ENCODE assay signal across 8 cellular contexts in genomic region chr9:22008662-22009562, GRCh38. TPM values are rescaled to one million over a fixed set of nuclear protein-coding genes. Genes with fewer than 3 reads are reported as not detected.
DNase-seq lines count a peak whose midpoint lies in the region; ATAC-seq and TF ChIP-seq lines count a peak whose summit lies in the region.

Gene CDKN2B, minus strand, starts transcription at chr9:22009305. Its CDS starts 352 bp downstream, at chr9:22008953.

- H4K91ac ChIP-seq in trophoblast cell (ENCODE audit: low read depth, low read length) = peak within 1 kb of the TSS; percentile 64

- no peaks in the 10 kb centered on the region for H3F3A ChIP-seq in MM.1S (ENCODE audit: insufficient read depth, low read length)

- TF ChIP-seq RAD21 in Ishikawa (IDR thresholded peaks at IDR 0.05; ENCODE audit: low read depth) = peak; percentile 53; the same call in 1 of the 2 replicates

- peak within 1 kb of the TSS; percentile 52 for H2BK120ac ChIP-seq in trophoblast cell (ENCODE audit: insufficient read depth, low read length, poor library complexity)

- TF ChIP-seq EP300 in Ishikawa (IDR thresholded peaks at IDR 0.05; ENCODE audit: borderline replicate concordance) = peak; percentile 28; the same call in 1 of the 2 replicates

- peak; percentile 98 for DNase-seq in EH (ENCODE audit: low read depth)
- peak; percentile 74 for DNase-seq in SIG-M5 treated with dmso at 0.1 percent for 504 hours (lab: John Stamatoyannopoulos, UW; ENCODE audit: unreplicated experiment)
- DNase-seq in adrenal gland = peak; percentile 96 to 98 (median 97)
- DNase-seq in heart left ventricle = peak; percentile 96 to 99 (median 97)
- peak; percentile 98 to 100 for DNase-seq in trophoblast cell
- no peak for DNase-seq in MM.1S

- H3K4ac ChIP-seq in trophoblast cell (ENCODE audit: low read depth, low read length) = peak within 1 kb of the TSS; percentile 50

- H3K18ac ChIP-seq in trophoblast cell (ENCODE audit: low read length) = peak within 1 kb of the TSS; percentile 88

- H4K8ac ChIP-seq in trophoblast cell (ENCODE audit: low read depth, low read length) = peak within 1 kb of the TSS; percentile 81

- H4K20me1 ChIP-seq in MM.1S (ENCODE audit: insufficient read depth, low read length) = no peaks in the 10 kb centered on the region

- H3K79me2 ChIP-seq in trophoblast cell (ENCODE audit: control insufficient read depth, insufficient read depth, low read length, poor library complexity) (peaks cover 5% of the 10 kb centered on the region), MM.1S (ENCODE audit: low read length) (no peaks in the 10 kb centered on the region)

- TF ChIP-seq POLR2A in adrenal gland (IDR thresholded peaks at IDR 0.05) = peak; percentile 78 to 92
- TF ChIP-seq POLR2A in heart left ventricle (IDR thresholded peaks at IDR 0.05) = peak in 1 of 2 donors; percentile 78

- H3K27ac ChIP-seq in adrenal gland (peak within 1 kb of the TSS; percentile 83 to 93 (median 87)), heart left ventricle (peak within 1 kb of the TSS; percentile 35 to 88 (median 80)), trophoblast cell (ENCODE audit: low read depth, low read length) (peak within 1 kb of the TSS; percentile 91), MM.1S (ENCODE audit: low read length) (no peak within 1 kb of the TSS)

- intact Hi-C loops in adrenal gland (cut with DNase I) (no loop called here), heart left ventricle (cut with DNase I) (loop anchor here in 9 of 10 donors (2.0 to 10.0 kb wide), 8 partner anchors 42 to 672 kb away; partner anchors contain the start of genes KLHL9 (in 1 of the 9) and MTAP (in 1 of the 9))

- TF ChIP-seq CTCF in adrenal gland (IDR thresholded peaks at IDR 0.05) (peak; percentile 65 to 94 (median 86)), heart left ventricle (IDR thresholded peaks at IDR 0.05) (peak; percentile 74 to 95 (median 90)), MM.1S (IDR thresholded peaks at IDR 0.05; ENCODE audit: low read length) (no peak)

- H3K36me3 ChIP-seq in adrenal gland (replicated peaks in 1 of 2) (no peaks in the 10 kb centered on the region), heart left ventricle (no peaks in the 10 kb centered on the region), trophoblast cell (ENCODE audit: control insufficient read depth in 1 of 2, insufficient read depth in 2 of 2, low read length in 2 of 2) (peaks cover 13% of the 10 kb centered on the region in 2 experiments), MM.1S (replicated peaks; ENCODE audit: insufficient read depth, low read length) (no peaks in the 10 kb centered on the region)

- ATAC-seq in GM21717 (IDR thresholded peaks at IDR 0.05; ENCODE audit: unreplicated experiment) (peak; percentile 92), heart left ventricle (peak; percentile 99 to 100 (median 100))

- WGBS in adrenal gland, 4 donors = 1 to 2% (median 1%) methylated on average over 20 to 91 of the region's 91 CpGs
- 1% methylated on average over 56 to 91 of the region's 91 CpGs for WGBS in heart left ventricle, 4 donors
- no CpG with 5 or more reads among the region's 91 CpGs for WGBS in trophoblast cell (ENCODE audit: extremely low coverage, insufficient coverage, insufficient read length)

- peaks cover 4% of the 10 kb centered on the region for H3K79me1 ChIP-seq in trophoblast cell (ENCODE audit: low read length)

- H3K9me3 ChIP-seq in adrenal gland (replicated peaks in 1 of 3) = no peaks in the 10 kb centered on the region
- H3K9me3 ChIP-seq in heart left ventricle = no peaks in the 10 kb centered on the region
- H3K9me3 ChIP-seq in trophoblast cell (ENCODE audit: insufficient read depth, low read depth, low read length) = peaks cover 4% of the 10 kb centered on the region
- H3K9me3 ChIP-seq in MM.1S (replicated peaks; ENCODE audit: insufficient read depth, low read length) = no peaks in the 10 kb centered on the region

- H3K4me3 ChIP-seq in adrenal gland (peak within 1 kb of the TSS; percentile 42 to 74 (median 62)), heart left ventricle (peak within 1 kb of the TSS; percentile 52 to 82 (median 70)), trophoblast cell (ENCODE audit: low read depth, low read length) (peak within 1 kb of the TSS; percentile 86), MM.1S (ENCODE audit: low read length) (no peak within 1 kb of the TSS)

- no peak within 1 kb of the TSS for H3K23ac ChIP-seq in trophoblast cell (ENCODE audit: low read length)

- H2AK5ac ChIP-seq in trophoblast cell (ENCODE audit: low read length) = no peak within 1 kb of the TSS

- H3K4me1 ChIP-seq in adrenal gland (replicated peaks in 1 of 2) (peaks cover 0 to 12% of the 10 kb centered on the region in 2 donors), heart left ventricle (peaks cover 0 to 22% (median 7%) of the 10 kb centered on the region in 12 donors), trophoblast cell (ENCODE audit: control insufficient read depth in 1 of 2, insufficient read depth in 2 of 2, low read length in 2 of 2) (peaks cover 4 to 12% of the 10 kb centered on the region in 2 experiments), MM.1S (ENCODE audit: low read length) (no peaks in the 10 kb centered on the region)

- H3K9ac ChIP-seq in trophoblast cell (ENCODE audit: low read length) (peak within 1 kb of the TSS; percentile 85), MM.1S (ENCODE audit: low read length) (no peak within 1 kb of the TSS)

- H2AFZ ChIP-seq in trophoblast cell (ENCODE audit: insufficient read depth, low read length, poor library complexity) (peak within 1 kb of the TSS; percentile 82), MM.1S (ENCODE audit: low read length) (no peak within 1 kb of the TSS)

- H3K27me3 ChIP-seq in adrenal gland = no peaks in the 10 kb centered on the region
- H3K27me3 ChIP-seq in heart left ventricle = peaks cover 10 to 39% (median 25%) of the 10 kb centered on the region in 9 donors
- no peaks in the 10 kb centered on the region for H3K27me3 ChIP-seq in trophoblast cell (ENCODE audit: insufficient read depth, low read length)
- H3K27me3 ChIP-seq in MM.1S (replicated peaks; ENCODE audit: insufficient read depth, low read length) = no peaks in the 10 kb centered on the region

- H3K4me2 ChIP-seq in trophoblast cell (ENCODE audit: low read length) = peak within 1 kb of the TSS; percentile 75
- H3K4me2 ChIP-seq in MM.1S (ENCODE audit: low read depth, low read length) = no peak within 1 kb of the TSS

- peak within 1 kb of the TSS; percentile 82 for H3K14ac ChIP-seq in trophoblast cell (ENCODE audit: low read length)

- H2BK5ac ChIP-seq in trophoblast cell (ENCODE audit: low read depth, low read length, poor library complexity) = peak within 1 kb of the TSS; percentile 58

- H3K9me2 ChIP-seq in MM.1S (replicated peaks; ENCODE audit: insufficient read depth, low read length) = no peaks in the 10 kb centered on the region

- peak within 1 kb of the TSS; percentile 13 for H2BK12ac ChIP-seq in trophoblast cell (ENCODE audit: low read length)

- H4K12ac ChIP-seq in trophoblast cell (ENCODE audit: low read depth, low read length) = no peak within 1 kb of the TSS

TF ChIP-seq in Ishikawa, 13 proteins besides CTCF, POLR2A, EP300 and RAD21 (continues in another document):
- TF ChIP-seq TAF1 (IDR thresholded peaks at IDR 0.05; ENCODE audit: low read depth) (peak; percentile 91), ZBTB7A (IDR thresholded peaks at IDR 0.05; ENCODE audit: low read depth) (0 out of 2 replicates have a peak, but pooled peaks have one; percentile 59), MAX (IDR thresholded peaks at IDR 0.05) (peak; percentile 58), CEBPB (IDR thresholded peaks at IDR 0.05) (no peak), FOXM1 (IDR thresholded peaks at IDR 0.05; ENCODE audit: borderline replicate concordance, low read depth) (no peak), NFIC (IDR thresholded peaks at IDR 0.05) (peak; percentile 23; the same call in 1 of the 2 replicates), EGR1 (IDR thresholded peaks at IDR 0.05) (no peak), USF1 (IDR thresholded peaks at IDR 0.05) (peak; percentile 82), CREB1 (IDR thresholded peaks at IDR 0.05; ENCODE audit: low read depth) (0 out of 2 replicates have a peak, but pooled peaks have one; percentile 30), TCF12 (IDR thresholded peaks at IDR 0.05; ENCODE audit: low read depth) (peak; percentile 51; the same call in 1 of the 2 replicates), TEAD4 (IDR thresholded peaks at IDR 0.05) (peak; percentile 57)

RNA-seq across cellular contexts. Expression of gene CDKN2B, which starts in this region (rescaled TPM):
- total RNA-seq in adrenal gland (10 to 100 TPM in 2 of 8 donors, 1 to 10 TPM in 6; 2.7 to 13.8 (median 6.5) TPM), heart left ventricle (1 to 10 TPM; 1.1 to 4.8 (median 1.9) TPM)
- polyA plus RNA-seq in adrenal gland (1 to 10 TPM; 1.4 to 4.3 (median 3.3) TPM), heart left ventricle (1 to 10 TPM in 1 of 2 donors, under 1 TPM in 1; 0.88 to 1.1 TPM)
- polyA plus RNA-seq in trophoblast cell (2013) = 43.3 and 45.4 TPM in 2 replicates

Comparison
In these comparisons a context has a peak if more than half of its experiments do, and no peak if none do; other contexts are left out.
1. intact Hi-C loops: an anchor here in heart left ventricle (2.0 to 10.0 kb wide); none called in adrenal gland.